Comparison of ENCODE assay signal across 10 cellular contexts in the genomic region with DNA sequence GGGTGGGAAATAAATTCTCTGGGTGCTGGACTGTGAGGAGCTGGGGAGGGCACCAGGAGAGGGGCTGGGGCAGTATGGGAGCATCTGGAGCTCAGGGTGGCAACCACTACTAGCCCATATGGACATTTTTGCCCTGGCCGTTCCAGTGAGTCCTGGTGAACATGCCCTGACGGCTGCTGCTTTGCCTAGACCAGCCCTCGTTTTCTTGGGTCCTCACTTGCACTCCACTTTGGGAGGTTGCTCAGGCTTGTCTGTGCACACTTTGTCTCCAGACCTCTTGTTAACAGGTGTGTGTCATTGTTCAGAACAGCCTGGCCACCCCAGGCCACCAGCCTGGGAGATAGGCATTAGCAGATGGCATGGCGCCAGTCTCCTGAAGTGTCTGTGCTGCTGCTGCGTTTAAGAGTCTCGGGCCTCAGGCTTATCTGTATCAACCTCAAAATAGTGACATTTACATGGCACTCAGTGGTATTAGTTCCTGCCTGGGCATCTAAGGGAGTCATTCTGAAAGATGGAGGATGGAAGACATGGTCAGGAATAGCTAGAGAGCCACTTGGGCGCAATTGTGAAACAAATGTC.
DNase-seq lines count a peak whose midpoint lies in the region; ATAC-seq and TF ChIP-seq lines count a peak whose summit lies in the region.
"Had no signal": no experiment of that assay in that cellular context is flagged by ENCODE, and none has a peak within 500 bp of the region (broad histone marks: within the 10 kb centered on the region; RNA-seq: fewer than 3 reads in every experiment).

No MANE protein-coding gene starts in this region.

- TF ChIP-seq POLR2A in heart left ventricle (IDR thresholded peaks at IDR 0.05) = no peak

- H3K4me3 ChIP-seq in heart left ventricle = no peak overlapping the region
- H3K4me3 ChIP-seq: mucosa of descending colon had no signal

- TF ChIP-seq CTCF in heart left ventricle (IDR thresholded peaks at IDR 0.05) = no peak

- DNase-seq in DMS 273 treated with DMSO at 0.1 percent for 48 hours (lab: John Stamatoyannopoulos, UW) = peak; percentile 84
- peak; percentile 20 for DNase-seq in NCI-H1092 (lab: John Stamatoyannopoulos, UW)
- peak; percentile 61 for DNase-seq in NCI-H510A (lab: John Stamatoyannopoulos, UW)
- DNase-seq in heart left ventricle = peak in 2 of 5 donors; percentile 54 to 72
- DNase-seq in NK-92 treated with Interleukin-12 subunit alpha and Interleukin-12 subunit beta, amount 100 ng/mL, for 24 hours (lab: John Stamatoyannopoulos, UW) = no peak
- DNase-seq: activated CD8-positive, alpha-beta T cell treated with anti-CD3 and anti-CD28 coated beads for 36 hours; hypothalamus; mucosa of descending colon had no signal

- H3K27me3 ChIP-seq in heart left ventricle = peaks cover 0 to 11% (median 0%) of the 10 kb centered on the region in 9 donors

- peaks cover 0 to 9% (median 0%) of the 10 kb centered on the region in 12 donors for H3K4me1 ChIP-seq in heart left ventricle

- no peak overlapping the region for H3K27ac ChIP-seq in heart left ventricle

- intact Hi-C loops in heart left ventricle (cut with DNase I) = loop anchor here in 1 of 10 donors (10.0 kb wide), 1 partner anchor 192 kb away; a partner anchor contains a TSS

- peaks cover 0 to 10% (median 0%) of the 10 kb centered on the region in 12 donors for H3K9me3 ChIP-seq in heart left ventricle
- H3K9me3 ChIP-seq: mucosa of descending colon had no signal

- no peaks in the 10 kb centered on the region for H3K36me3 ChIP-seq in heart left ventricle

- ATAC-seq in heart left ventricle (peak; percentile 32 to 91 (median 63)), HG03442 (IDR thresholded peaks at IDR 0.05; ENCODE audit: unreplicated experiment) (no peak), GM21526 (IDR thresholded peaks at IDR 0.05; ENCODE audit: low FRiP score, unreplicated experiment) (no peak)
- ATAC-seq: activated CD8-positive, alpha-beta T cell treated with anti-CD3 and anti-CD28 coated beads for 36 hours; mucosa of descending colon had no signal

- 54 to 66% (median 57%) methylated on average over 6 to 7 of the region's 7 CpGs for WGBS in heart left ventricle, 4 donors

Comparison
In these comparisons a context has a peak if more than half of its experiments do, and no peak if none do; other contexts are left out.
1. ATAC-seq: peak in heart left ventricle (4 of 4); none in HG03442 (single experiment) and GM21526 (single experiment).